In genomic region chr7:2150445-2150815, GRCh38 we compare ENCODE assay signal across 1 cellular context.
TF ChIP-seq lines count a peak whose summit lies in the region.

No MANE protein-coding gene starts in this region.

TF ChIP-seq in WTC11, 78 proteins besides CTCF, POLR2A, EP300 and RAD21 (continued from another document):
- no peak for TF ChIP-seq MAX (CRISPR knock-in tag; IDR thresholded peaks at IDR 0.05)
- TF ChIP-seq E2F5 (CRISPR knock-in tag; IDR thresholded peaks at IDR 0.05), result no peak
- TF ChIP-seq NR1H2 (CRISPR knock-in tag; IDR thresholded peaks at IDR 0.05), result no peak
- TF ChIP-seq MYBL2 (CRISPR knock-in tag; IDR thresholded peaks at IDR 0.05), result no peak
- TF ChIP-seq RELA (CRISPR knock-in tag; IDR thresholded peaks at IDR 0.05; ENCODE audit: borderline replicate concordance), result no peak
